Comparison of ENCODE assay signal across 3 cellular contexts in the genomic region with DNA sequence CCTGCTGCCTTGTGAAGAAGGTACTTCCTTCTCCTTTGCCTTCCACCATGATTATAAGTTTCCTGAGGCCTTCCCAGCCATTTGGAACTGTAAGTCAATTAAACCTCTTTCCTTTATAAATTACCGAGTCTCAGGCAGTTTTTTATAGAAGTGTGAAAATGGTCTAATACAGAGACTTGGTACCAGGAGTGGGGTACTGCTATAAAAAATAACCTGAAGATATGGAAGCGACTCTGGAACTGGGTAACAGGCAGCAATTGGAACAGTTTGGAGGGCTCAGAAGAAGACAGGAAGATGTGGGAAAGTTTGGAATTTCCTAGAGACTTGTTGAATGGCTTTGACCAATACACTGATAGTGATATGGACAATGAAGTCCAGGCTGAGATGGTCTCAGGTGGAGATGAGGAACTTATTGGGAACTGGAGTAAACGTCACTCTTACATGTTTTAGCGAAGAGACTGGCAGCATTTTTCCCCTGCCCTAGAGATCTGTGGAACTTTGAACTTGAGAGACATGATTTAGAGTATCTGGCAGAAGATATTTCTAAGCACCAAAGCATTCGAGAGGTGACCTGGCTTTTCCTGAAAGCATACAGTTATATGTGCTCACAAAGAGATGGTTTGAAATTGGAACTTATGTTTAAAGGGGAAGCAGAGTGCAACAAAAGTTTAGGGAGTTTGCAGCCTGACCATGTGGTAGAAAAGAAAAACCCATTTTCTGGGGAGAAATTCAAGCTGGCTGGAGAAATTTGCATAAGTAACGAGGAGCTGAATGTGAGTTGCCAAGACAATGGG. TPM values are rescaled to one million over a fixed set of nuclear protein-coding genes. Genes with fewer than 3 reads are reported as not detected.
"Had no signal": no experiment of that assay in that cellular context is flagged by ENCODE, and none has a peak within 500 bp of the region (broad histone marks: within the 10 kb centered on the region; RNA-seq: fewer than 3 reads in every experiment).

No MANE protein-coding gene starts in this region.

RNA-seq across cellular contexts. Expression of a gene that starts 50.6 kb away (rescaled TPM):
- total RNA-seq: natural killer cell treated with Interleukin-12 subunit alpha and Interleukin-12 subunit beta and Interleukin-15 and Interleukin-18, amount 100 ng/mL, for 72 hours; pulmonary artery endothelial cell had no signal
- polyA plus RNA-seq: naive thymus-derived CD8-positive, alpha-beta T cell had no signal
